In the genomic region with DNA sequence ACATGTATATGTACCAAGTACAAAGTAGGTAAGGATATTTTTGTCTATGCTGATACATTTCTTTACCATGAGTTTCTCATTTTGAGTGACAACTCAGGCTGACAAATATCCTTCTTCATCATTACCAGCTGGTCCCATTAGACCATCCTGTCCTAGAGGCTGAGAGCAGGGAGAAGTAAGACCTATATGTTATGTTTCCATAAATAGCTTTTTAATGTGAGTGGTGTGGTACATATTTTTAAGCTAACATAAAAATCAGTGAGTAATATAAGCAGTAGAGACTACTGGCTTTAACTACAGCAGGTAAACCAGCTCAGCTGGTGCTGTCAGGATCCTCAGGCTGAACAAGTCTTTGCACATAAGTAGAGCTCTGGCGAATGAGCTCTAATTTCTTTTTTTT, we compare ENCODE assay signal across 19 cellular contexts.
"Had no signal": no experiment of that assay in that cellular context is flagged by ENCODE, and none has a peak within 500 bp of the region (broad histone marks: within the 10 kb centered on the region; RNA-seq: fewer than 3 reads in every experiment).

No MANE protein-coding gene starts in this region.

- H3K27ac Mint-ChIP-seq: activated CD4-positive, alpha-beta memory T cell treated with anti-CD3 and anti-CD28 coated beads for 36 hours; activated CD4-positive, alpha-beta T cell treated with anti-CD3 and anti-CD28 coated beads for 36 hours; activated CD8-positive, alpha-beta memory T cell treated with anti-CD3 and anti-CD28 coated beads, Interleukin-2, amount 10 ng/mL, durations not matched to agents 7 days and 5 days; activated naive CD4-positive, alpha-beta T cell treated with anti-CD3 and anti-CD28 coated beads, Interleukin-2, amount 10 ng/mL, durations not matched to agents 7 days and 5 days; activated T-helper 2 cell treated with anti-CD3 and anti-CD28 coated beads, Interferon-gamma antibody, Interleukin-2, Interleukin-4, amounts not matched to agents 10 μg/mL and 5 μg/mL and 100 μg/mL, durations not matched to agents 14 hours and 24 hours and 36 hours; endodermal cell; naive thymus-derived CD8-positive, alpha-beta T cell; stimulated activated naive B cell treated with anti-CD40 and anti-IgM and Interleukin-4, amounts not matched to agents 10 μg/mL and 1 μg/mL and 100 μg/mL, for 72 hours had no signal

- H3K9me3 ChIP-seq: ascending aorta, left lung, tibial artery had no signal

- H3K27me3 ChIP-seq: ascending aorta, left lung, tibial artery had no signal

- H3K9me3 Mint-ChIP-seq: activated CD4-positive, alpha-beta memory T cell treated with anti-CD3 and anti-CD28 coated beads for 36 hours; activated naive CD4-positive, alpha-beta T cell treated with anti-CD3 and anti-CD28 coated beads, Interleukin-2, amount 10 ng/mL, durations not matched to agents 7 days and 5 days; activated T-helper 2 cell treated with anti-CD3 and anti-CD28 coated beads, Interferon-gamma antibody, Interleukin-2, Interleukin-4, amounts not matched to agents 10 μg/mL and 5 μg/mL and 100 μg/mL, durations not matched to agents 14 hours and 24 hours and 36 hours; endodermal cell; stimulated activated naive B cell treated with anti-CD40 and anti-IgM and Interleukin-4, amounts not matched to agents 10 μg/mL and 1 μg/mL and 100 μg/mL, for 72 hours had no signal

- H3K4me1 Mint-ChIP-seq: activated CD4-positive, alpha-beta T cell treated with anti-CD3 and anti-CD28 coated beads for 36 hours; activated CD8-positive, alpha-beta memory T cell treated with anti-CD3 and anti-CD28 coated beads, Interleukin-2, amount 10 ng/mL, durations not matched to agents 7 days and 5 days; activated naive CD4-positive, alpha-beta T cell treated with anti-CD3 and anti-CD28 coated beads, Interleukin-2, amount 10 ng/mL, durations not matched to agents 7 days and 5 days; naive thymus-derived CD8-positive, alpha-beta T cell; stimulated activated naive B cell treated with anti-CD40 and anti-IgM and Interleukin-4, amounts not matched to agents 10 μg/mL and 1 μg/mL and 100 μg/mL, for 72 hours had no signal

- H3K4me3 Mint-ChIP-seq: activated CD4-positive, alpha-beta memory T cell treated with anti-CD3 and anti-CD28 coated beads for 36 hours; activated CD4-positive, alpha-beta T cell treated with anti-CD3 and anti-CD28 coated beads for 36 hours; activated CD8-positive, alpha-beta memory T cell treated with anti-CD3 and anti-CD28 coated beads, Interleukin-2, amount 10 ng/mL, durations not matched to agents 7 days and 5 days; activated naive CD4-positive, alpha-beta T cell treated with anti-CD3 and anti-CD28 coated beads, Interleukin-2, amount 10 ng/mL, durations not matched to agents 7 days and 5 days; endodermal cell; naive thymus-derived CD8-positive, alpha-beta T cell; stimulated activated naive B cell treated with anti-CD40 and anti-IgM and Interleukin-4, amounts not matched to agents 10 μg/mL and 1 μg/mL and 100 μg/mL, for 72 hours had no signal

- H3K4me3 ChIP-seq: ascending aorta, left lung, tibial artery had no signal

- H3K27ac ChIP-seq: ascending aorta, left lung, tibial artery, WERI-Rb-1 had no signal

- DNase-seq: activated CD4-positive, alpha-beta memory T cell treated with anti-CD3 and anti-CD28 coated beads for 36 hours; activated CD4-positive, alpha-beta T cell treated with anti-CD3 and anti-CD28 coated beads for 36 hours; activated CD8-positive, alpha-beta memory T cell treated with anti-CD3 and anti-CD28 coated beads, Interleukin-2, amount 10 ng/mL, durations not matched to agents 7 days and 5 days; activated naive CD4-positive, alpha-beta T cell treated with anti-CD3 and anti-CD28 coated beads, Interleukin-2, amount 10 ng/mL, durations not matched to agents 7 days and 5 days; activated T-cell treated with anti-CD3 and anti-CD28 coated beads, Interleukin-2, amount 50 U/mL, for 1 hour; dermis blood vessel endothelial cell; endodermal cell; hippocampal formation; kidney; left lung; naive thymus-derived CD8-positive, alpha-beta T cell; posterior cingulate gyrus; retina; stimulated activated CD4-positive, alpha-beta T cell treated with anti-CD3 and anti-CD28 coated beads, Interleukin-2, amount 100 ng/mL, for 48 hours; stimulated activated naive B cell treated with anti-CD40 and anti-IgM and Interleukin-4, amounts not matched to agents 10 μg/mL and 1 μg/mL and 100 μg/mL, for 72 hours; tibial artery; WERI-Rb-1 had no signal

- H3K36me3 ChIP-seq: ascending aorta, left lung, tibial artery, WERI-Rb-1 had no signal

- H3K4me1 ChIP-seq: ascending aorta, left lung, tibial artery had no signal

- H3K36me3 Mint-ChIP-seq: activated CD4-positive, alpha-beta memory T cell treated with anti-CD3 and anti-CD28 coated beads for 36 hours; activated CD8-positive, alpha-beta memory T cell treated with anti-CD3 and anti-CD28 coated beads, Interleukin-2, amount 10 ng/mL, durations not matched to agents 7 days and 5 days; activated naive CD4-positive, alpha-beta T cell treated with anti-CD3 and anti-CD28 coated beads, Interleukin-2, amount 10 ng/mL, durations not matched to agents 7 days and 5 days; naive thymus-derived CD8-positive, alpha-beta T cell; stimulated activated naive B cell treated with anti-CD40 and anti-IgM and Interleukin-4, amounts not matched to agents 10 μg/mL and 1 μg/mL and 100 μg/mL, for 72 hours had no signal

- H3K27me3 Mint-ChIP-seq: activated CD8-positive, alpha-beta memory T cell treated with anti-CD3 and anti-CD28 coated beads, Interleukin-2, amount 10 ng/mL, durations not matched to agents 7 days and 5 days; activated naive CD4-positive, alpha-beta T cell treated with anti-CD3 and anti-CD28 coated beads, Interleukin-2, amount 10 ng/mL, durations not matched to agents 7 days and 5 days; stimulated activated naive B cell treated with anti-CD40 and anti-IgM and Interleukin-4, amounts not matched to agents 10 μg/mL and 1 μg/mL and 100 μg/mL, for 72 hours had no signal

- ATAC-seq: activated CD4-positive, alpha-beta T cell treated with anti-CD3 and anti-CD28 coated beads for 36 hours; activated CD8-positive, alpha-beta memory T cell treated with anti-CD3 and anti-CD28 coated beads, Interleukin-2, amount 10 ng/mL, durations not matched to agents 7 days and 5 days; naive thymus-derived CD8-positive, alpha-beta T cell had no signal
